In the genomic region with DNA sequence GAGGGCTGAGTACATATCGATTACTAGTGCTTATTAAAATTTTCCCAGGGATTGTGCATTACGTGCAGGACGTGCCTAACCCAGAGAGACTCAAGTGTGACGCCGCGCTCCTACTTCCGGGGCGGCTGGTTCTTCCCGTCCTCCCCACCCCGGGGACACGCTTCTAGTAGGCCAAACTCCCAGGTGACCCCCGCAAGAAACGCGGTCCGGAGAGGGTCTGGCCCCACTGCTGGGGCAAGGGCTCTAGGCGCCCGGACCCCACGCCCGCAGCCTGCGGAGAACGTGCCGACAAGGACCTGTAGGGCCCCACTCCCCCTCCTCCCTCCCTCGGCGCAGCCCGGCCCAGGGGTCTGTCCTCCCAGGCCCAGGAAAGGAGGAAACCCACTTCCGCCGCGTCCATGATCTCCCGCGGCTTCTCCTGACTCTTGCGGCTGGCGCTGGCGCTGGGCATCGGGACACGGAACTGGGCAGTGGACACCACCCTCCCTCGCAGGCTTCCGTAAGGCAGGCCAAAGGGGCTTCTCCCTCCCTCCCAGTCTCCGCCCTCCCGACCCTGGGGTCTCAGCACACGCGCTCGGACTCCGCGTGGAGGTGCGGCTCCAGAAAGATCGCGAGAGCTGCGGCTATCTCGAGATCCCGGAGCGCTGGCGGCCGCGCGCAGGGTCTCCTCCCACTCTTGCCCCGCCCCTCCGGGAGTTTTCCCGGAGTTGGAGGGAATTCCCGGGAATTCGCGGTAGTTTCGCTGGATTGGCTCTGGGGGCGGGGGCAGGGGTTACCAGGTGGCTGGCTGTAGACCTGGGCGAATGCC, we compare ENCODE assay signal across 8 cellular contexts.
DNase-seq lines count a peak whose midpoint lies in the region; ATAC-seq and TF ChIP-seq lines count a peak whose summit lies in the region.

Gene DARS1 (minus strand): TSS at position 609 of the 808 bp plus-strand sequence. CDS start 158 bp downstream, at position 451.

- ATAC-seq in GM19324 (IDR thresholded peaks at IDR 0.05; ENCODE audit: low FRiP score, unreplicated experiment), result peak; percentile 88
- ATAC-seq in HG03460 (IDR thresholded peaks at IDR 0.05; ENCODE audit: unreplicated experiment), result peak; percentile 75

- H4K20me1 ChIP-seq in BLaER1 treated with 17β-estradiol and CSF1 and Interleukin-3, amounts not matched to agents 10 nM and 100 nM, result peaks cover 0 to 3% (median 0%) of the 10 kb centered on the region in 11 experiments; a peak in 4 of 22 replicates

- no peaks in the 10 kb centered on the region for H3K27me3 ChIP-seq in BLaER1 treated with 17β-estradiol and CSF1 and Interleukin-3, amounts not matched to agents 10 nM and 100 nM
- H3K27me3 ChIP-seq in layer of hippocampus (ENCODE audit: control insufficient read depth, insufficient read depth, low read length), result no peaks in the 10 kb centered on the region

- peak within 1 kb of the TSS; percentile 77 to 94 (median 87) for H3K4me2 ChIP-seq in BLaER1 treated with 17β-estradiol and CSF1 and Interleukin-3, amounts not matched to agents 10 nM and 100 nM

- peaks cover 13 to 29% (median 21%) of the 10 kb centered on the region in 11 experiments; a peak in 20 of 22 replicates for H3K36me3 ChIP-seq in BLaER1 treated with 17β-estradiol and CSF1 and Interleukin-3, amounts not matched to agents 10 nM and 100 nM

- H3K27ac ChIP-seq in BLaER1 treated with 17β-estradiol and CSF1 and Interleukin-3, amounts not matched to agents 10 nM and 100 nM, result peak within 1 kb of the TSS; percentile 97 to 100 (median 99)
- H3K27ac ChIP-seq in coronary artery, result peak within 1 kb of the TSS; percentile 95 to 98
- H3K27ac ChIP-seq in layer of hippocampus (ENCODE audit: low read depth, low read length), result peak within 1 kb of the TSS; percentile 88

- no peak for TF ChIP-seq CTCF in coronary artery (IDR thresholded peaks at IDR 0.05)

- 0 out of 22 replicates have a peak, but pooled peaks cover 0 to 4% (median 0%) of the 10 kb centered on the region in 11 experiments for H3K9me3 ChIP-seq in BLaER1 treated with 17β-estradiol and CSF1 and Interleukin-3, amounts not matched to agents 10 nM and 100 nM (replicated peaks in 1 of 11)

- H3K9ac ChIP-seq in BLaER1 treated with 17β-estradiol and CSF1 and Interleukin-3, amounts not matched to agents 10 nM and 100 nM, result peak within 1 kb of the TSS; percentile 97 to 99 (median 98)

- DNase-seq in NCI-H524 treated with DMSO at 0.1 percent for 48 hours (lab: John Stamatoyannopoulos, UW) (peak; percentile 99), coronary artery (ENCODE audit: low spot score) (peak; percentile 93)
- peak; percentile 88 for DNase-seq in activated CD4-positive, alpha-beta T cell treated with anti-CD3 and anti-CD28 coated beads for 48 hours
- DNase-seq in stimulated activated CD4-positive, alpha-beta T cell treated with anti-CD3 and anti-CD28 coated beads, Interleukin-1b, Interleukin-23, amount 100 ng/mL, for 24 hours (ENCODE audit: low read depth in 4 of 4, low spot score in 1 of 4), result peak; percentile 59 to 80 (median 68)

- H3K4me3 ChIP-seq in BLaER1 treated with 17β-estradiol and CSF1 and Interleukin-3, amounts not matched to agents 10 nM and 100 nM, result peak within 1 kb of the TSS; percentile 72 to 95 (median 86)
- H3K4me3 ChIP-seq in coronary artery, result peak within 1 kb of the TSS; percentile 89

- H3K4me1 ChIP-seq in BLaER1 treated with 17β-estradiol and CSF1 and Interleukin-3, amounts not matched to agents 10 nM and 100 nM, result peaks cover 38 to 67% (median 61%) of the 10 kb centered on the region in 10 experiments

Comparison
In these comparisons a context has a peak if more than half of its experiments do, and no peak if none do; other contexts are left out.
1. Peak in every context shown above with its lines: DNase-seq, ATAC-seq, H3K4me3 ChIP-seq and H3K27ac ChIP-seq.